1 cellular context compared by ENCODE assay signal in genomic region chr9:17204611-17205165, GRCh38.
TF ChIP-seq lines count a peak whose summit lies in the region.

No MANE protein-coding gene starts in this region.

TF ChIP-seq in GM23338, 12 proteins besides CTCF, POLR2A, EP300 and RAD21:
- TF ChIP-seq ZNF462 (CRISPR knock-in tag; IDR thresholded peaks at IDR 0.05), result no peak
TF ChIP-seq in GM23338: peak in this region for 0.
